8 cellular contexts compared by ENCODE assay signal in the genomic region with DNA sequence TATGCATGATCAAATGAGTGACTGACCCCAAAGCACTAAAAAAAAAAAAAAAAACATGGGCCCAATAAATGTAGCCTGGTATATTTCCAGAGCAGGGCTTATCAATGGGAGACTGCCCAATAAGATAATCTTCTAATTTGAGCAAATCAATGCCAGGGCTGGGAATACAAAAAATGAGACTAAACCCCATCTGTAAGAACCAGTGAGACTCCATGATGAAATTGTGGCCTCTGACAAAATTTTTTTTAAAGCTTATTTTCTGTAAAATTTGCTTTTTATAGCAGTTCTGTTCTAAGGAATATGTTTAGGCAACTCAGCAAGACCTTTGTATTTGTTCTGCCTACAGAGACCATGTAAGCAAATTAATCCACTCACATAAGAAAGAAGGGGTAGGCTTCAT.
"Had no signal": no experiment of that assay in that cellular context is flagged by ENCODE, and none has a peak within 500 bp of the region (broad histone marks: within the 10 kb centered on the region; RNA-seq: fewer than 3 reads in every experiment).

No MANE protein-coding gene starts in this region.

- DNase-seq: HFFc6, IMR-90, KG1 had no signal

- H3K4me3 ChIP-seq: GM23338, HAP-1, K562 had no signal

- H3K9me3 ChIP-seq: HAP-1 had no signal

- H3K4me1 ChIP-seq: HAP-1 had no signal

- FAIRE-seq: H1, HTR-8/SVneo, K562 had no signal

- H3K4me2 ChIP-seq: GM23338 had no signal

- H2AFZ ChIP-seq: GM23338 had no signal

- H3K36me3 ChIP-seq: HAP-1 had no signal
